Comparison of ENCODE assay signal across 9 cellular contexts in genomic region chr11:119673389-119674336, GRCh38. TPM values are rescaled to one million over a fixed set of nuclear protein-coding genes. Genes with fewer than 3 reads are reported as not detected.
DNase-seq lines count a peak whose midpoint lies in the region; ATAC-seq and TF ChIP-seq lines count a peak whose summit lies in the region.
"Had no signal": no experiment of that assay in that cellular context is flagged by ENCODE, and none has a peak within 500 bp of the region (broad histone marks: within the 10 kb centered on the region; RNA-seq: fewer than 3 reads in every experiment).

No MANE protein-coding gene starts in this region.

- no peaks in the 10 kb centered on the region for H4K20me1 ChIP-seq in OCI-LY3 (ENCODE audit: insufficient read depth, low read length)

- H3K36me3 ChIP-seq in OCI-LY3 (replicated peaks; ENCODE audit: low read depth, low read length) (peaks cover 71% of the 10 kb centered on the region), esophagus squamous epithelium (peaks cover 26 to 98% (median 39%) of the 10 kb centered on the region in 3 donors)

- H3K9me3 ChIP-seq in OCI-LY3 (ENCODE audit: insufficient read depth, low read length): 0 out of 2 replicates have a peak, but pooled peaks cover 3% of the 10 kb centered on the region
- H3K9me3 ChIP-seq in esophagus squamous epithelium: no peaks in the 10 kb centered on the region

- H2AFZ ChIP-seq in OCI-LY3 (ENCODE audit: low read depth, low read length): no peak overlapping the region

- H3K4me1 ChIP-seq in OCI-LY3 (ENCODE audit: low read length) (peaks cover 74% of the 10 kb centered on the region), esophagus squamous epithelium (peaks cover 33 to 95% (median 39%) of the 10 kb centered on the region in 3 donors)

- peak; percentile 20 for DNase-seq in SIG-M5 treated with dmso at 0.1 percent for 504 hours (lab: John Stamatoyannopoulos, UW; ENCODE audit: unreplicated experiment)
- DNase-seq in SIG-M5 (lab: John Stamatoyannopoulos, UW): no peak
- DNase-seq in esophagus squamous epithelium (lab: John Stamatoyannopoulos, UW): no peak
- no peak for DNase-seq in stimulated activated naive CD4-positive, alpha-beta T cell treated with Interleukin-2 at 50 U/mL for 16 hours (lab: John Stamatoyannopoulos, UW)
- no peak for DNase-seq in stimulated activated naive CD4-positive, alpha-beta T cell (lab: John Stamatoyannopoulos, UW)
- DNase-seq in hepatic stellate cell (ENCODE audit: low spot score): no peak

- peak; percentile 87 for ATAC-seq in HG02840 (IDR thresholded peaks at IDR 0.05; ENCODE audit: low FRiP score, unreplicated experiment)

- H3K27ac ChIP-seq in OCI-LY3 (ENCODE audit: low read length) (peak overlapping the region; percentile 97), esophagus squamous epithelium (peak overlapping the region; percentile 48 to 66 (median 64))

- 49 to 70% methylated on average over 6 to 9 of the region's 18 CpGs for WGBS in esophagus squamous epithelium, 2 donors

- peak overlapping the region; percentile 93 for H3K9ac ChIP-seq in OCI-LY3 (ENCODE audit: low read length)

- no peak for TF ChIP-seq POLR2A in esophagus squamous epithelium (IDR thresholded peaks at IDR 0.05)

- H3K4me3 ChIP-seq in OCI-LY3 (ENCODE audit: low read length): peak overlapping the region; percentile 28
- H3K4me3 ChIP-seq in esophagus squamous epithelium: no peak overlapping the region
- H3K4me3 ChIP-seq: lung had no signal

- TF ChIP-seq CTCF in OCI-LY3 (IDR thresholded peaks at IDR 0.05; ENCODE audit: low read depth, low read length): peak; percentile 66
- peak in 4 of 6 experiments; percentile 11 to 35 (median 22) for TF ChIP-seq CTCF in esophagus squamous epithelium (IDR thresholded peaks at IDR 0.05)

- intact Hi-C loops in esophagus squamous epithelium (cut with DNase I): no loop called here

- H3K27me3 ChIP-seq in OCI-LY3 (ENCODE audit: low read depth, low read length): no peaks in the 10 kb centered on the region
- H3K27me3 ChIP-seq in esophagus squamous epithelium: no peaks in the 10 kb centered on the region

- peak overlapping the region; percentile 54 for H3K4me2 ChIP-seq in OCI-LY3 (ENCODE audit: low read length)

- H3K79me2 ChIP-seq in OCI-LY3 (ENCODE audit: low read length): peaks cover 21% of the 10 kb centered on the region

RNA-seq across cellular contexts. Expression of gene NECTIN1, which starts 55.3 kb away (rescaled TPM):
- total RNA-seq in esophagus squamous epithelium: 100 to 1,000 TPM in 2 of 4 donors, 10 to 100 TPM in 2; 72.5 to 163 (median 117) TPM
